ENCODE assay signal across 36 cellular contexts in the genomic region with DNA sequence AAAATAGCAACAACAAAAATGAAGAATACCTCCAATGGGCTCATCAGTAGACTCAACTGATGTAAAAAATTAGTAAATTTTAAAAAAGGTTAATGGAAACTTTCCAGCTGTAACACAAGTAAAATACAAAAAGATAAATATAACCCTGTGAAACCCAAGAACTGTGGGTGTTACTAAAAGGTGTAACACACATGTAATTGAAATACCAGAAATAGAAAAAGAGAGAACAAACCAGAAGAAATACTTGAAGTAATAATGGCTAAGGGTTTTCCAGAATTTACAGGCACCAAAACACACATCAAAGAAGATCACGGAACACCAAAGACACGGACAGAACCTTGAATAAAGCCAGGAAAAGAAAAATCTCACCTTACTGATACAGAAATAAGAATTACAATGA.
"Had no signal": no experiment of that assay in that cellular context is flagged by ENCODE, and none has a peak within 500 bp of the region (broad histone marks: within the 10 kb centered on the region; RNA-seq: fewer than 3 reads in every experiment).

No MANE protein-coding gene starts in this region.

- H3K4me3 ChIP-seq: MG63 had no signal

- H3K27me3 ChIP-seq: MG63 had no signal

- DNase-seq: Karpas-422, Kasumi-1, MG63, MM.1S, MV-4-11, NCI-H1048, NCI-H1092, NCI-H1092 treated with DMSO at 0.1 percent for 48 hours, NCI-H1105, NCI-H1105 treated with DMSO at 0.1 percent for 48 hours, NCI-H1417, NCI-H1417 treated with DMSO at 0.1 percent for 48 hours, NCI-H1436, NCI-H1436 treated with DMSO at 0.1 percent for 48 hours, NCI-H146, NCI-H1694, NCI-H1694 treated with DMSO at 0.1 percent for 48 hours, NCI-H187, NCI-H187 treated with DMSO at 0.1 percent for 48 hours, NCI-H1930, NCI-H2029, NCI-H2029 treated with DMSO at 0.1 percent for 48 hours, NCI-H2081, NCI-H2081 treated with DMSO at 0.1 percent for 48 hours, NCI-H2107, NCI-H2171, NCI-H2171 treated with DMSO at 0.1 percent for 48 hours, NCI-H2227 treated with DMSO at 0.1 percent for 48 hours, NCI-H226, NCI-H345, NCI-H446, NCI-H446 treated with DMSO at 0.1 percent for 48 hours, NCI-H510A, NCI-H510A treated with DMSO at 0.1 percent for 48 hours, NCI-H524, NCI-H524 treated with DMSO at 0.1 percent for 48 hours had no signal

- H3K9me3 ChIP-seq: MG63 had no signal

- H3K36me3 ChIP-seq: MG63 had no signal
